8 cellular contexts compared by ENCODE assay signal in genomic region chr22:20677684-20678242, GRCh38.
"Had no signal": no experiment of that assay in that cellular context is flagged by ENCODE, and none has a peak within 500 bp of the region (broad histone marks: within the 10 kb centered on the region; RNA-seq: fewer than 3 reads in every experiment).

No MANE protein-coding gene starts in this region.

- H3K27ac Mint-ChIP-seq: IgD-negative memory B cell had no signal

- ATAC-seq: HepG2 had no signal

- H3K4me3 Mint-ChIP-seq: IgD-negative memory B cell had no signal

- H3K9ac ChIP-seq: KMS-11 had no signal

- DNase-seq: IMR-90, KBM-7, KG1 had no signal

- H3K4me2 ChIP-seq: KMS-11 had no signal

- H3K4me1 Mint-ChIP-seq: IgD-negative memory B cell had no signal

- FAIRE-seq: HepG2, HTR-8/SVneo had no signal

- H3K27ac ChIP-seq: HL-60, KMS-11 had no signal
